Comparison of ENCODE assay signal across 20 cellular contexts in genomic region chr2:78766459-78766858, GRCh38.
"Had no signal": no experiment of that assay in that cellular context is flagged by ENCODE, and none has a peak within 500 bp of the region (broad histone marks: within the 10 kb centered on the region; RNA-seq: fewer than 3 reads in every experiment).

No MANE protein-coding gene starts in this region.

- H3K27ac Mint-ChIP-seq: IgD-negative memory B cell had no signal

- H3K36me3 Mint-ChIP-seq: IgD-negative memory B cell had no signal

- H3K4me3 Mint-ChIP-seq: IgD-negative memory B cell had no signal

- H3K27me3 Mint-ChIP-seq: IgD-negative memory B cell had no signal

- ATAC-seq: K562, Panc1, PC-3 had no signal

- DNase-seq: Kasumi-1, MM.1S, NCI-H1092 treated with DMSO at 0.1 percent for 48 hours, NCI-H1436, NCI-H187, NCI-H2029, NCI-H2081 treated with DMSO at 0.1 percent for 48 hours, NCI-H2171, NCI-H226, NCI-H446, NCI-H510A, NCI-H524 treated with DMSO at 0.1 percent for 48 hours, NCI-H69, NCI-H774, PC-3, SHP77, SK-N-SH had no signal

- H3K4me1 Mint-ChIP-seq: IgD-negative memory B cell had no signal
